12 cellular contexts compared by ENCODE assay signal in the genomic region with DNA sequence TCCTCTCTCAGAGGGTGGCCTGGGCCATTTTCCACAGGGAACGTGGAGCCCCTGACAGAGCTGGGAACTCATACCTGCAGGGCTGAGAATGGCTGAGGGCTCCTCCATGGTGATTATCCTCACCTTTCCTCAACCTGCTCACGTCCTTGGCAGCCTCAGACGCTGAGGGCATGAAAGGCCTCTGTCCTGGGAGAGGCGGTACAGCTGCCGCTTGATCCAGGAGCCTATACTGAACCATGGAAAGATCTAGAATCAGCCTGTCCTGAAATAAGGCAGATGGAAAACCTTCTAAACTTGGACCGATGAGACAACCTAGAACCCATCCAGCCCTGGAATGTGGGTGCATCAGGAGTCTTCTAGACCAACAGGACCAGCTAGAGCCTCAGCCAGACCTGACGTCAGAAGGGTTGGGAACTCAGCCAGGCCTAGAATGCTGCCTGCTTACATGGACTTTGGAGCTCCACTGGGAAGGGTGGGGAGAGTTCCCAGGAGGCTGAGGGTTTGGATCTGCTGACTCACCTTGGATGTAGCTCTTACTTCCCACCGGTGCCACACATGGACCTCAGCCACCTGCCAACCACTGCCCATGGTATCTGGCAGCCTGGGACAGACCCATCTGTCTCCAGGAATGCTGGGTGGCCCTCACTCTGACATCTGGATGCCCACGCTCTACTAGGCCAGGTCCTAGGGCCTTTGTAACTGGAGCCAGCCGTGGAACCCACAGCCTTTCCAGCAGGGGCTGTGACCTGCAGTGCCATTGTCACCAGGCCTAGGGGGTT. TPM values are rescaled to one million over a fixed set of nuclear protein-coding genes. Genes with fewer than 3 reads are reported as not detected.
DNase-seq lines count a peak whose midpoint lies in the region; ATAC-seq, FAIRE-seq and TF ChIP-seq lines count a peak whose summit lies in the region.
"Had no signal": no experiment of that assay in that cellular context is flagged by ENCODE, and none has a peak within 500 bp of the region (broad histone marks: within the 10 kb centered on the region; RNA-seq: fewer than 3 reads in every experiment).

No MANE protein-coding gene starts in this region.

- no peak for FAIRE-seq in H54 (lab: Jason Lieb, UNC)

- H3K27me3 ChIP-seq in duodenal mucosa (ENCODE audit: control insufficient read depth in 1 of 2, insufficient read depth in 2 of 2, low read length in 2 of 2): no peaks in the 10 kb centered on the region
- no peaks in the 10 kb centered on the region for H3K27me3 ChIP-seq in testis

- ATAC-seq in left colon (peak; percentile 90), GM21423 (IDR thresholded peaks at IDR 0.05; ENCODE audit: unreplicated experiment) (no peak)
- ATAC-seq: activated CD8-positive, alpha-beta T cell treated with anti-CD3 and anti-CD28 coated beads for 36 hours; SK-N-SH treated with all-trans-retinoic acid at 6 μM for 48 hours had no signal

- H3K36me3 ChIP-seq in duodenal mucosa (ENCODE audit: control insufficient read depth in 1 of 2, insufficient read depth in 2 of 2, low read length in 2 of 2): peaks cover 0 to 29% of the 10 kb centered on the region in 2 donors
- H3K36me3 ChIP-seq in testis (ENCODE audit: low read depth, missing control alignments): no peaks in the 10 kb centered on the region

- peaks cover 27 to 31% of the 10 kb centered on the region in 2 donors for H3K4me1 ChIP-seq in duodenal mucosa (ENCODE audit: control insufficient read depth in 1 of 2, insufficient read depth in 2 of 2, low read length in 2 of 2)
- H3K4me1 ChIP-seq in testis: peaks cover 1% of the 10 kb centered on the region

- peak overlapping the region; percentile 53 for H3K27ac ChIP-seq in duodenal mucosa (ENCODE audit: low read depth, low read length)
- no peak overlapping the region for H3K27ac ChIP-seq in testis
- H3K27ac ChIP-seq: parathyroid adenoma had no signal

- intact Hi-C loops in left colon (cut with DNase I, micrococcal nuclease): no loop called here
- intact Hi-C loops in testis (cut with DNase I; ENCODE audit: low total_unique reads): no loop called here

- peak; percentile 94 for DNase-seq in HuH-7.5 (ENCODE audit: low spot score)
- peak; percentile 89 to 96 for DNase-seq in left colon
- peak; percentile 68 for DNase-seq in testis
- DNase-seq in NCI-H1436 treated with DMSO at 0.1 percent for 48 hours (lab: John Stamatoyannopoulos, UW): no peak
- no peak for DNase-seq in H54 (ENCODE audit: insufficient read length, low spot score)
- DNase-seq in NCI-H345 (lab: John Stamatoyannopoulos, UW): no peak
- DNase-seq: activated CD8-positive, alpha-beta T cell treated with anti-CD3 and anti-CD28 coated beads for 36 hours; NCI-H524 had no signal

- TF ChIP-seq POLR2A in testis (IDR thresholded peaks at IDR 0.05): no peak
- TF ChIP-seq POLR2A in H54 (IDR thresholded peaks at IDR 0.05; ENCODE audit: low read depth, low read length): no peak

- peak overlapping the region; percentile 11 to 32 for H3K9ac ChIP-seq in duodenal mucosa (ENCODE audit: low read depth in 1 of 2, low read length in 2 of 2)
- H3K9ac ChIP-seq: parathyroid adenoma had no signal

- 67 to 80% methylated on average over 8 to 10 of the region's 10 CpGs for WGBS in testis, 2 donors

- no peak overlapping the region for H3K4me3 ChIP-seq in duodenal mucosa (ENCODE audit: low read depth in 1 of 2, low read length in 2 of 2)
- H3K4me3 ChIP-seq in testis: no peak overlapping the region

- no peaks in the 10 kb centered on the region for H3K9me3 ChIP-seq in duodenal mucosa (ENCODE audit: control insufficient read depth in 1 of 2, low read length in 2 of 2)
- no peaks in the 10 kb centered on the region for H3K9me3 ChIP-seq in testis

- TF ChIP-seq CTCF in testis (IDR thresholded peaks at IDR 0.05): no peak

RNA-seq across cellular contexts. Expression of a gene that starts 7.5 kb away (rescaled TPM):
- 10 to 100 TPM in 1 of 2 donors, 1 to 10 TPM in 1; 9.0 to 13.1 TPM for total RNA-seq in left colon
- total RNA-seq in testis: 100 to 1,000 TPM in 1 of 2 donors, 10 to 100 TPM in 1; 61.9 to 110 TPM
- 26.3 TPM for polyA plus RNA-seq in testis (ENCODE audit: insufficient read depth, low read depth, low replicate concordance)

Comparison
In these comparisons a context has a peak if more than half of its experiments do, and no peak if none do; other contexts are left out.
1. DNase-seq: peak in HuH-7.5 (single experiment), left colon (2 of 2) and testis (single experiment); none in NCI-H1436 treated with DMSO at 0.1 percent for 48 hours (single experiment), H54 (single experiment) and NCI-H345 (single experiment).
2. RNA of a gene that starts 7.5 kb away (total RNA-seq): 61.9 to 110 TPM in testis; 9.0 to 13.1 TPM in left colon; every median in the first group is over 4 times any median in the second.